In the genomic region with DNA sequence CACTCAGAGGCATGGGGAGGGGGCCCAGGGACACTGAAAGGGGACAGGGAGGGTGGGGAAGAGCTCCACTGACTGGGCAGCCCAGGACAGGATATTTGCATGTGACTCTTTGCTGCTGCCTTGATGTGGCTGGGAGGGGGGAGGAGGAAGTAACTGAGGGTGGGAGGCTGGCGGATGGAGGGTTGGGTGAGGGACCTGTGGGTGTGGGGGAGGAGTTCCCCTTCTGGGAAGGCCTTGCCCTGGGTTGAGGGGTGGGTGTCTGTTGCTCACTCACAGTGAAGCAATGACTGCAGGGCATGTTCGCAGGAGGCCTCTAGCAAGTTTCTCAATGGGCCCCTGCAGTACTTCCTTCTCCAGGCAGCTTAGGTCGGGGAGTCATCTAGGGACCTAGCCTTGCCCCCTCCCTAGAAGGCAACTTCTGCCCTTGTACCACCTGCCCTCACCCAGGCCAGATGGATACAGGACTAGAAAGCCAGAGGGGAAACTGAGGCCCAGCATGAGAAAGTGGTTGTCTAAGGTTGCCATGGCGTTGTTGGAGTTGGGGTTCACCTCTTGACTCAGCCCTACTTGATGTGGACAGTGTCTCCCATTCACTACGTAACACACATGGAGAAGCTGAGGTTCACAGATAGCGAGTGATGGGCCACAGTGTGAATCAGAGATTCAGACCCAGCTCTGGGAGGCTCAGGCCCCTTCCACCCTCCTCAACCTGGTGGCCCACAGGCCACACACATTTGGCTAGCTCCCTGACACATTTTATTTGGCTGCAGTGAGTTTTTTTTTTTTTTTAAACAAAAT, we compare ENCODE assay signal across 8 cellular contexts. TPM values are rescaled to one million over a fixed set of nuclear protein-coding genes. Genes with fewer than 3 reads are reported as not detected.
DNase-seq lines count a peak whose midpoint lies in the region; TF ChIP-seq lines count a peak whose summit lies in the region.

No MANE protein-coding gene starts in this region.

- H3K36me3 ChIP-seq in endodermal cell (ENCODE audit: control insufficient read depth, insufficient read depth, low read length), result peaks cover 18% of the 10 kb centered on the region
- peaks cover 39% of the 10 kb centered on the region for H3K36me3 ChIP-seq in HAP-1 (replicated peaks)

- H3K4me3 Mint-ChIP-seq in endodermal cell, result no peak overlapping the region

- in situ Hi-C loops in HAP-1 (cut with MboI; ENCODE audit: low sequenced_read_pairs), result no loop called here

- H3K9me3 Mint-ChIP-seq in endodermal cell, result no peaks in the 10 kb centered on the region

- H3K27me3 ChIP-seq in HL-60 (ENCODE audit: insufficient read depth, poor library complexity, severe bottlenecking) (no peaks in the 10 kb centered on the region), endodermal cell (ENCODE audit: control insufficient read depth, insufficient read depth, low read length, poor library complexity, severe bottlenecking) (no peaks in the 10 kb centered on the region), HAP-1 (ENCODE audit: low read depth) (no peaks in the 10 kb centered on the region)

- DNase-seq in HL-60 (ENCODE audit: low read depth in 1 of 2, low spot score in 1 of 2) (peak; percentile 98 to 100), endodermal cell (peak; percentile 43), DMS 273 (lab: John Stamatoyannopoulos, UW; ENCODE audit: unreplicated experiment) (no peak), HAP-1 (ENCODE audit: low spot score in 2 of 2) (no peak), NCI-H226 (no peak), NCI-H2029 treated with DMSO at 0.1 percent for 48 hours (lab: John Stamatoyannopoulos, UW) (no peak)
- DNase-seq in activated CD4-positive, alpha-beta T cell treated with anti-CD3 and anti-CD28 coated beads for 48 hours, result peak; percentile 93
- peak; percentile 95 for DNase-seq in stimulated activated CD4-positive, alpha-beta T cell treated with anti-CD3 and anti-CD28 coated beads, Interleukin-15, amount 100 ng/mL, for 24 hours

- H3K4me3 ChIP-seq in HL-60 (replicated peaks; ENCODE audit: insufficient read depth, low read length) (peak overlapping the region; percentile 67), endodermal cell (ENCODE audit: low read length) (no peak overlapping the region), HAP-1 (no peak overlapping the region)

- H3K9me3 ChIP-seq in endodermal cell (ENCODE audit: control insufficient read depth, low read length) (no peaks in the 10 kb centered on the region), HAP-1 (no peaks in the 10 kb centered on the region)

- H3K36me3 Mint-ChIP-seq in endodermal cell (ENCODE audit: low read depth), result peaks cover 13% of the 10 kb centered on the region

- peaks cover 2% of the 10 kb centered on the region for H3K27me3 Mint-ChIP-seq in endodermal cell (ENCODE audit: insufficient read depth)

- no peak overlapping the region for H3K27ac Mint-ChIP-seq in endodermal cell

- no peak overlapping the region for H3K9ac ChIP-seq in endodermal cell (ENCODE audit: extremely low read depth, low read length, poor library complexity, severe bottlenecking)

- TF ChIP-seq CTCF in HL-60 (IDR thresholded peaks at IDR 0.05; ENCODE audit: insufficient read depth, low read length) (no peak), endodermal cell (conservative IDR thresholded peaks at IDR 0.05) (no peak)

- 95% methylated on average over 4 to 6 of the region's 6 CpGs for WGBS in endodermal cell (ENCODE audit: insufficient coverage in 1 of 2, insufficient read length in 1 of 2), 2 experiments

- no peaks in the 10 kb centered on the region for H3K4me1 ChIP-seq in endodermal cell (ENCODE audit: control insufficient read depth, insufficient read depth, low read length)
- peaks cover 8% of the 10 kb centered on the region for H3K4me1 ChIP-seq in HAP-1

- H3K4me1 Mint-ChIP-seq in endodermal cell, result peaks cover 14% of the 10 kb centered on the region

- H3K27ac ChIP-seq in HL-60 (replicated peaks), result peak overlapping the region; percentile 98
- H3K27ac ChIP-seq in endodermal cell (ENCODE audit: low read depth, low read length), result no peak overlapping the region

RNA-seq across cellular contexts. Expression of a gene that starts 3.0 kb away (rescaled TPM):
- 10 to 100 TPM; 51.6 to 66.8 TPM for total RNA-seq in endodermal cell
- 31.2 TPM for polyA plus RNA-seq in endodermal cell (2013, experiment 1 of 2)
- polyA plus RNA-seq in endodermal cell (2013, experiment 2 of 2), result 29.2 TPM

RNA-seq across cellular contexts. Expression of a gene that starts 17.2 kb away (rescaled TPM):
- total RNA-seq in endodermal cell, result 1 to 10 TPM; 4.7 to 8.0 TPM
- 8.2 TPM for polyA plus RNA-seq in endodermal cell (2013, experiment 1 of 2)
- polyA plus RNA-seq in endodermal cell (2013, experiment 2 of 2), result 8.7 TPM

RNA-seq across cellular contexts. Expression of a gene that starts 20.1 kb away (rescaled TPM):
- 1 to 10 TPM in 1 of 2 donors, under 1 TPM in 1; 0.95 to 2.9 TPM for total RNA-seq in endodermal cell
- 0.75 TPM for polyA plus RNA-seq in endodermal cell (2013, experiment 1 of 2)
- polyA plus RNA-seq in endodermal cell (2013, experiment 2 of 2), result 0.46 TPM

RNA-seq across cellular contexts. Expression of a gene that starts 29.0 kb away (rescaled TPM):
- total RNA-seq in endodermal cell, result not detected
- not detected for polyA plus RNA-seq in endodermal cell (2013, experiment 1 of 2)
- not detected for polyA plus RNA-seq in endodermal cell (2013, experiment 2 of 2)

RNA-seq across cellular contexts. Expression of a gene that starts 44.0 kb away (rescaled TPM):
- 100 to 1,000 TPM; 322 to 383 TPM for total RNA-seq in endodermal cell
- 285 TPM for polyA plus RNA-seq in endodermal cell (2013, experiment 1 of 2)
- 272 TPM for polyA plus RNA-seq in endodermal cell (2013, experiment 2 of 2)

Comparison
In these comparisons a context has a peak if more than half of its experiments do, and no peak if none do; other contexts are left out.
1. DNase-seq: peak in HL-60 (2 of 2), activated CD4-positive, alpha-beta T cell treated with anti-CD3 and anti-CD28 coated beads for 48 hours (single experiment), endodermal cell (single experiment) and stimulated activated CD4-positive, alpha-beta T cell treated with anti-CD3 and anti-CD28 coated beads, Interleukin-15, amount 100 ng/mL, for 24 hours (single experiment); none in DMS 273 (single experiment), HAP-1 (0 of 2), NCI-H226 (single experiment) and NCI-H2029 treated with DMSO at 0.1 percent for 48 hours (single experiment).